Comparison of ENCODE assay signal across 24 cellular contexts in the genomic region with DNA sequence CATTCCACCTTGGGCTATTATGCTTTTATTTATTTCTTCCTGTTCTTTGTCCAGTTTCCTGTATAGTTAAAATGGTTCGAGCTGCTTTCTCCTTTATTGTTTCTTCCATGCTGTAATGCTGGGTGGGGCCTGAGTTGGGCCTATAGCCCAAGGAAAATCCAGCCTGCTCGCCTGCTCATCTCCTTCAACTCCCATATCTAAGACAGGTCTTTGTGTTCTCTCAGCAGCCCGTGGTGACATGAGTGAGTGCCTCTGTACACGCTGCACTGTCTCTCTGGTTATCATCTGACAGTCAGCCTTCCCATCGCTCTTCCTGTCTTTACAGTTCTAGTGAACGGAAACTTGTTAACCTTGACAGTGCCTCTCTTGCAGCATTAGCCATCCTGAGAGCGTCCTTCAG.
DNase-seq lines count a peak whose midpoint lies in the region; ATAC-seq, FAIRE-seq and TF ChIP-seq lines count a peak whose summit lies in the region.
"Had no signal": no experiment of that assay in that cellular context is flagged by ENCODE, and none has a peak within 500 bp of the region (broad histone marks: within the 10 kb centered on the region; RNA-seq: fewer than 3 reads in every experiment).

No MANE protein-coding gene starts in this region.

- no peak overlapping the region for H3K9ac ChIP-seq in HepG2 (ENCODE audit: insufficient read depth, low read depth, low read length)

- WGBS in HepG2 (ENCODE audit: low lambda C conversion rate), result 7% methylated on average over 7 of the region's 7 CpGs

- CTCF ChIA-PET in HepG2 (lab: Yijun Ruan, JAX; ENCODE audit: low intra/inter-chr PET ratio, low total read pairs), result no interaction called here

- H3K9me3 Mint-ChIP-seq in activated T-cell treated with anti-CD3 and anti-CD28 coated beads, Interleukin-2, amount 50 U/mL, for 24 hours, result no peaks in the 10 kb centered on the region
- H3K9me3 Mint-ChIP-seq in nephron progenitor cell, result no peaks in the 10 kb centered on the region
- H3K9me3 Mint-ChIP-seq: GM23338 had no signal

- H3K4me1 Mint-ChIP-seq in activated T-cell treated with anti-CD3 and anti-CD28 coated beads, Interleukin-2, amount 50 U/mL, for 24 hours (ENCODE audit: low read depth), result peaks cover 6% of the 10 kb centered on the region
- peaks cover 76% of the 10 kb centered on the region for H3K4me1 Mint-ChIP-seq in nephron progenitor cell
- H3K4me1 Mint-ChIP-seq: activated CD8-positive, alpha-beta memory T cell treated with anti-CD3 and anti-CD28 coated beads, Interleukin-2, amount 10 ng/mL, durations not matched to agents 7 days and 5 days had no signal

- no peak overlapping the region for H3K4me2 ChIP-seq in HepG2 (ENCODE audit: low read depth, low read length)
- H3K4me2 ChIP-seq: GM23338, hepatocyte had no signal

- H3K79me2 ChIP-seq in HepG2 (ENCODE audit: insufficient read depth, low read length), result no peaks in the 10 kb centered on the region
- H3K79me2 ChIP-seq: hepatocyte had no signal

- ATAC-seq in HG02938 (IDR thresholded peaks at IDR 0.05; ENCODE audit: unreplicated experiment) (no peak), HepG2 (no peak)
- ATAC-seq: activated CD8-positive, alpha-beta memory T cell treated with anti-CD3 and anti-CD28 coated beads, Interleukin-2, amount 10 ng/mL, durations not matched to agents 7 days and 5 days; effector memory CD8-positive, alpha-beta T cell; GM23338; stimulated activated naive CD8-positive, alpha-beta T cell treated with anti-CD3 and anti-CD28 coated beads, Interleukin-15, Interleukin-2, amounts not matched to agents 100 U/mL and 50 U/mL, for 24 hours; upper lobe of right lung had no signal

- H3K36me3 ChIP-seq in HepG2 (replicated peaks in 1 of 2; ENCODE audit: control insufficient read depth in 1 of 2, insufficient read depth in 2 of 2, low read length in 2 of 2), result no peaks in the 10 kb centered on the region
- H3K36me3 ChIP-seq: neutrophil, SJCRH30, upper lobe of right lung had no signal

- peaks cover 4% of the 10 kb centered on the region for H3K27me3 Mint-ChIP-seq in activated T-cell treated with anti-CD3 and anti-CD28 coated beads, Interleukin-2, amount 50 U/mL, for 24 hours
- H3K27me3 Mint-ChIP-seq in nephron progenitor cell (ENCODE audit: low read depth, poor library complexity), result no peaks in the 10 kb centered on the region
- H3K27me3 Mint-ChIP-seq: activated CD8-positive, alpha-beta memory T cell treated with anti-CD3 and anti-CD28 coated beads, Interleukin-2, amount 10 ng/mL, durations not matched to agents 7 days and 5 days; effector memory CD8-positive, alpha-beta T cell had no signal

- H3K27ac ChIP-seq in HepG2 (ENCODE audit: extremely low read length, insufficient read depth, low read length), result no peak overlapping the region
- H3K27ac ChIP-seq: C4-2B, hepatocyte, neutrophil, SJCRH30, upper lobe of right lung had no signal

- no peak for FAIRE-seq in HepG2 (lab: Jason Lieb, UNC)

- TF ChIP-seq RAD21 in HepG2 (CRISPR knock-in tag; IDR thresholded peaks at IDR 0.05), result no peak

- peaks cover 57% of the 10 kb centered on the region for H3K9me3 ChIP-seq in HepG2 (ENCODE audit: low read length)
- H3K9me3 ChIP-seq: neutrophil, SJCRH30, upper lobe of right lung had no signal

- no peaks in the 10 kb centered on the region for H3K36me3 Mint-ChIP-seq in activated T-cell treated with anti-CD3 and anti-CD28 coated beads, Interleukin-2, amount 50 U/mL, for 24 hours (ENCODE audit: low read depth)
- H3K36me3 Mint-ChIP-seq in nephron progenitor cell (ENCODE audit: low read depth), result no peaks in the 10 kb centered on the region
- H3K36me3 Mint-ChIP-seq: activated CD8-positive, alpha-beta memory T cell treated with anti-CD3 and anti-CD28 coated beads, Interleukin-2, amount 10 ng/mL, durations not matched to agents 7 days and 5 days had no signal

- no peak overlapping the region for H3K4me3 Mint-ChIP-seq in activated T-cell treated with anti-CD3 and anti-CD28 coated beads, Interleukin-2, amount 50 U/mL, for 24 hours
- no peak overlapping the region for H3K4me3 Mint-ChIP-seq in nephron progenitor cell
- H3K4me3 Mint-ChIP-seq: activated CD8-positive, alpha-beta memory T cell treated with anti-CD3 and anti-CD28 coated beads, Interleukin-2, amount 10 ng/mL, durations not matched to agents 7 days and 5 days; effector memory CD8-positive, alpha-beta T cell; GM23338 had no signal

- BruUV-seq in HepG2 (replicated peaks; lab: Mats Ljungman, UMichigan), result no TSS peak

- intact Hi-C loops in HepG2 (cut with micrococcal nuclease; ENCODE audit: unreplicated experiment), result no loop called here

- H3K4me1 ChIP-seq in HepG2 (ENCODE audit: insufficient read depth, low read length), result no peaks in the 10 kb centered on the region
- H3K4me1 ChIP-seq: SJCRH30, upper lobe of right lung had no signal

- H3K4me3 ChIP-seq in fibroblast of pulmonary artery (replicated peaks; ENCODE audit: low read depth, low read length) (no peak overlapping the region), HepG2 (replicated peaks in 1 of 3; ENCODE audit: insufficient read depth in 1 of 3, low read depth in 2 of 3, low read length in 3 of 3) (no peak overlapping the region)
- H3K4me3 ChIP-seq: GM23338, hepatocyte, SJCRH30, upper lobe of right lung had no signal

- DNase-seq in activated T-cell treated with anti-CD3 and anti-CD28 coated beads, Interleukin-2, amount 50 U/mL, for 24 hours, result no peak
- DNase-seq in activated T-cell treated with anti-CD3 and anti-CD28 coated beads for 4 hours, result no peak
- peak; percentile 19 for DNase-seq in NCI-H69 (lab: John Stamatoyannopoulos, UW)
- peak; percentile 20 for DNase-seq in fibroblast of pulmonary artery (ENCODE audit: low read depth)
- no peak for DNase-seq in nephron progenitor cell
- no peak for DNase-seq in NCI-H1417 treated with DMSO at 0.1 percent for 48 hours (lab: John Stamatoyannopoulos, UW)
- DNase-seq in HepG2 (ENCODE audit: low spot score), result no peak
- DNase-seq: activated CD8-positive, alpha-beta memory T cell treated with anti-CD3 and anti-CD28 coated beads, Interleukin-2, amount 10 ng/mL, durations not matched to agents 7 days and 5 days; activated effector memory CD4-positive, alpha-beta T cell treated with Interleukin-2 at 50 U/mL for 16 hours; amniotic stem cell; DMS 273 treated with DMSO at 0.1 percent for 48 hours; effector memory CD8-positive, alpha-beta T cell; islet precursor cell; midbrain; NCI-H1930; NCI-H524; SJCRH30; stimulated activated naive CD8-positive, alpha-beta T cell treated with anti-CD3 and anti-CD28 coated beads, Interleukin-15, Interleukin-2, amounts not matched to agents 100 U/mL and 50 U/mL, for 24 hours; upper lobe of right lung had no signal

- H3K27me3 ChIP-seq in HepG2 (ENCODE audit: control insufficient read depth in 1 of 2, insufficient read depth in 2 of 2, low read length in 2 of 2), result no peaks in the 10 kb centered on the region
- H3K27me3 ChIP-seq: hepatocyte, SJCRH30, upper lobe of right lung had no signal

- no peak overlapping the region for H2AFZ ChIP-seq in HepG2 (ENCODE audit: low read length)
- H2AFZ ChIP-seq: GM23338, hepatocyte had no signal

- in situ Hi-C loops in HepG2 (cut with HindIII; ENCODE audit: extremely low pct_ligation_motif_present, low pct_unique_long_range_greater_than_20kb), result no loop called here

- TF ChIP-seq POLR2A in HepG2 (IDR thresholded peaks at IDR 0.05; ENCODE audit: insufficient read depth in 1 of 2, low read depth in 2 of 2, low read length in 2 of 2), result no peak

- TF ChIP-seq CTCF in fibroblast of pulmonary artery (IDR thresholded peaks at IDR 0.05; ENCODE audit: low read length, missing control alignments) (no peak), nephron progenitor cell (IDR thresholded peaks at IDR 0.05) (no peak), HepG2 (CRISPR knock-in tag; IDR thresholded peaks at IDR 0.05) (no peak)

- peak overlapping the region; percentile 50 for H3K27ac Mint-ChIP-seq in activated T-cell treated with anti-CD3 and anti-CD28 coated beads, Interleukin-2, amount 50 U/mL, for 24 hours
- H3K27ac Mint-ChIP-seq in nephron progenitor cell, result peak overlapping the region; percentile 7
- H3K27ac Mint-ChIP-seq: activated CD8-positive, alpha-beta memory T cell treated with anti-CD3 and anti-CD28 coated beads, Interleukin-2, amount 10 ng/mL, durations not matched to agents 7 days and 5 days; effector memory CD8-positive, alpha-beta T cell; GM23338 had no signal

- TF ChIP-seq EP300 in HepG2 (IDR thresholded peaks at IDR 0.05; ENCODE audit: low read depth in 2 of 2, low read length in 2 of 2) (no peak), HepG2 (CRISPR knock-in tag; IDR thresholded peaks at IDR 0.05; ENCODE audit: borderline replicate concordance) (no peak)

- no peaks in the 10 kb centered on the region for H4K20me1 ChIP-seq in HepG2 (ENCODE audit: insufficient read depth, low read length)

- POLR2A ChIA-PET in HepG2 (lab: Yijun Ruan, JAX), result no interaction called here

TF ChIP-seq in HepG2, 621 proteins besides CTCF, POLR2A, EP300 and RAD21 (continues in another document):
- TF ChIP-seq REL (CRISPR knock-in tag; conservative IDR thresholded peaks at IDR 0.05), result no peak
- TF ChIP-seq PRPF4 (IDR thresholded peaks at IDR 0.05; ENCODE audit: low read depth, low read length, poor library complexity, severe bottlenecking), result no peak
- TF ChIP-seq, protein P1, sequence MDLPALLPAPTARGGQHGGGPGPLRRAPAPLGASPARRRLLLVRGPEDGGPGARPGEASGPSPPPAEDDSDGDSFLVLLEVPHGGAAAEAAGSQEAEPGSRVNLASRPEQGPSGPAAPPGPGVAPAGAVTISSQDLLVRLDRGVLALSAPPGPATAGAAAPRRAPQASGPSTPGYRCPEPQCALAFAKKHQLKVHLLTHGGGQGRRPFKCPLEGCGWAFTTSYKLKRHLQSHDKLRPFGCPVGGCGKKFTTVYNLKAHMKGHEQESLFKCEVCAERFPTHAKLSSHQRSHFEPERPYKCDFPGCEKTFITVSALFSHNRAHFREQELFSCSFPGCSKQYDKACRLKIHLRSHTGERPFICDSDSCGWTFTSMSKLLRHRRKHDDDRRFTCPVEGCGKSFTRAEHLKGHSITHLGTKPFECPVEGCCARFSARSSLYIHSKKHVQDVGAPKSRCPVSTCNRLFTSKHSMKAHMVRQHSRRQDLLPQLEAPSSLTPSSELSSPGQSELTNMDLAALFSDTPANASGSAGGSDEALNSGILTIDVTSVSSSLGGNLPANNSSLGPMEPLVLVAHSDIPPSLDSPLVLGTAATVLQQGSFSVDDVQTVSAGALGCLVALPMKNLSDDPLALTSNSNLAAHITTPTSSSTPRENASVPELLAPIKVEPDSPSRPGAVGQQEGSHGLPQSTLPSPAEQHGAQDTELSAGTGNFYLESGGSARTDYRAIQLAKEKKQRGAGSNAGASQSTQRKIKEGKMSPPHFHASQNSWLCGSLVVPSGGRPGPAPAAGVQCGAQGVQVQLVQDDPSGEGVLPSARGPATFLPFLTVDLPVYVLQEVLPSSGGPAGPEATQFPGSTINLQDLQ (CRISPR knock-in tag; IDR thresholded peaks at IDR 0.05), result no peak

Comparison
In these comparisons a context has a peak if more than half of its experiments do, and no peak if none do; other contexts are left out.
1. DNase-seq: peak in NCI-H69 (single experiment) and fibroblast of pulmonary artery (single experiment); none in activated T-cell treated with anti-CD3 and anti-CD28 coated beads, Interleukin-2, amount 50 U/mL, for 24 hours (single experiment), activated T-cell treated with anti-CD3 and anti-CD28 coated beads for 4 hours (single experiment), nephron progenitor cell (single experiment), NCI-H1417 treated with DMSO at 0.1 percent for 48 hours (single experiment) and HepG2 (single experiment).